In the genomic region with DNA sequence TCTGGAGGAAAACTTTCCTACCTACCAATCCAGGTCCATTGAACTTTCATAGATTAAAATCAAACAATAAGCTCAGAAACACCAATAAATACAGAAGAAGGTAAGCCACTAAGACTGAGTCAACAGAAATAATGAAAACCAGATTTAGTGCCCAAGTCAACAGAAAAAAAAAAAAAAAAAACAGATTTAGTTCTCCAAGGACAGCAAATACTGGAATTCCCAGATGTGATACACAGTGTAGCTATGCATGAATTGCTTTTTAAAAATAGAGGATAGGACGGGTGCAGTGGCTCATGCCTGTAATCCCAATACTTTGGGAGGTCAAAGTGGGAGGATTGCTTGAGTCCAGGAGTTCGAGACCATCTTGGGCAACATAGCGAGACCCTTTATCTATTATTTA, we compare ENCODE assay signal across 24 cellular contexts. TPM values are rescaled to one million over a fixed set of nuclear protein-coding genes. Genes with fewer than 3 reads are reported as not detected.
DNase-seq lines count a peak whose midpoint lies in the region; TF ChIP-seq lines count a peak whose summit lies in the region.
"Had no signal": no experiment of that assay in that cellular context is flagged by ENCODE, and none has a peak within 500 bp of the region (broad histone marks: within the 10 kb centered on the region; RNA-seq: fewer than 3 reads in every experiment).

No MANE protein-coding gene starts in this region.

- no peaks in the 10 kb centered on the region for H4K20me1 ChIP-seq in GM23248 (ENCODE audit: insufficient read depth)

- H3K4me3 Mint-ChIP-seq in endothelial cell (ENCODE audit: unreplicated experiment) = no peak overlapping the region
- H3K4me3 Mint-ChIP-seq: activated T-cell treated with anti-CD3 and anti-CD28 coated beads, Interleukin-2, amount 50 U/mL, for 72 hours; natural killer cell; stimulated activated memory B cell treated with anti-CD40 and anti-IgM and Interleukin-4, amounts not matched to agents 10 μg/mL and 1 μg/mL and 100 μg/mL, for 72 hours had no signal

- H2AFZ ChIP-seq in GM23248 = no peak overlapping the region

- peaks cover 8% of the 10 kb centered on the region; the same call in 1 of the 2 replicates for H3K4me1 ChIP-seq in GM23248 (ENCODE audit: insufficient read depth)
- H3K4me1 ChIP-seq: gastrocnemius medialis, thyroid gland had no signal

- TF ChIP-seq CTCF in AG09309 (IDR thresholded peaks at IDR 0.05; ENCODE audit: control insufficient read depth, insufficient read depth, low read depth, low read length, missing control alignments) = no peak
- TF ChIP-seq CTCF in foreskin fibroblast (IDR thresholded peaks at IDR 0.05; ENCODE audit: low read depth, low read length) = no peak
- TF ChIP-seq CTCF in endothelial cell (IDR thresholded peaks at IDR 0.05; ENCODE audit: unreplicated experiment) = no peak
- TF ChIP-seq CTCF in coronary artery (IDR thresholded peaks at IDR 0.05) = no peak

- no peaks in the 10 kb centered on the region for H3K4me1 Mint-ChIP-seq in endothelial cell (ENCODE audit: unreplicated experiment)
- H3K4me1 Mint-ChIP-seq: natural killer cell had no signal

- H3K4me2 ChIP-seq in GM23248 (ENCODE audit: unreplicated experiment) = no peak overlapping the region

- in situ Hi-C loops in GM23248 (cut with MboI) = no loop called here

- H3K79me2 ChIP-seq in GM23248 (ENCODE audit: insufficient read depth) = no peaks in the 10 kb centered on the region

- no peaks in the 10 kb centered on the region for H3K36me3 ChIP-seq in GM23248 (ENCODE audit: low read depth)
- H3K36me3 ChIP-seq: gastrocnemius medialis, thyroid gland had no signal

- H3K36me3 Mint-ChIP-seq in endothelial cell (ENCODE audit: low read depth, unreplicated experiment) = no peaks in the 10 kb centered on the region
- H3K36me3 Mint-ChIP-seq: natural killer cell; stimulated activated memory B cell treated with anti-CD40 and anti-IgM and Interleukin-4, amounts not matched to agents 10 μg/mL and 1 μg/mL and 100 μg/mL, for 72 hours had no signal

- H3K9ac ChIP-seq in GM23248 = no peak overlapping the region

- no peaks in the 10 kb centered on the region for H3K27me3 Mint-ChIP-seq in endothelial cell (ENCODE audit: unreplicated experiment)
- H3K27me3 Mint-ChIP-seq: stimulated activated memory B cell treated with anti-CD40 and anti-IgM and Interleukin-4, amounts not matched to agents 10 μg/mL and 1 μg/mL and 100 μg/mL, for 72 hours had no signal

- H3F3A ChIP-seq in GM23248 (ENCODE audit: insufficient read depth) = no peaks in the 10 kb centered on the region

- DNase-seq in AG09309 (ENCODE audit: low read depth) (peak; percentile 75), GM23248 (peak; percentile 92), amniotic stem cell (lab: John Stamatoyannopoulos, UW) (peak; percentile 41), foreskin fibroblast (peak; percentile 67 to 84), NCI-H187 treated with DMSO at 0.1 percent for 48 hours (lab: John Stamatoyannopoulos, UW) (no peak), endothelial cell (ENCODE audit: low spot score) (no peak), coronary artery (ENCODE audit: low spot score) (no peak)
- DNase-seq in activated effector memory CD4-positive, alpha-beta T cell treated with anti-CD3 and anti-CD28 coated beads, Interleukin-2, amount 50 U/mL, for 16 hours = no peak
- DNase-seq: activated naive CD4-positive, alpha-beta T cell treated with anti-CD3 and anti-CD28 coated beads, Interleukin-2, amount 50 U/mL, for 16 hours; activated T-cell treated with anti-CD3 and anti-CD28 coated beads, Interleukin-2, amount 50 U/mL, for 72 hours; body of pancreas; COR-L47; cortex of kidney; gastrocnemius medialis; left colon; MM.1S; natural killer cell; NCI-H146; NCI-H69; T-helper 9 cell; thyroid gland had no signal

- H3K4me3 ChIP-seq in AG09309 (ENCODE audit: control insufficient read depth, low read depth, low read length) = no peak overlapping the region
- H3K4me3 ChIP-seq in GM23248 = no peak overlapping the region
- H3K4me3 ChIP-seq in foreskin fibroblast (ENCODE audit: low read depth in 1 of 2, low read length in 2 of 2) = no peak overlapping the region
- no peak overlapping the region for H3K4me3 ChIP-seq in coronary artery
- H3K4me3 ChIP-seq: body of pancreas, gastrocnemius medialis, thyroid gland had no signal

- 56 to 60% methylated on average over 3 of the region's 3 CpGs for WGBS in GM23248 (ENCODE audit: low coverage in 1 of 2, low lambda C conversion rate in 2 of 2, missing lambda C conversion rate in 2 of 2), 2 experiments

- H3K27ac Mint-ChIP-seq in endothelial cell (ENCODE audit: unreplicated experiment) = no peak overlapping the region
- H3K27ac Mint-ChIP-seq: activated T-cell treated with anti-CD3 and anti-CD28 coated beads, Interleukin-2, amount 50 U/mL, for 72 hours; natural killer cell; stimulated activated memory B cell treated with anti-CD40 and anti-IgM and Interleukin-4, amounts not matched to agents 10 μg/mL and 1 μg/mL and 100 μg/mL, for 72 hours had no signal

- H3K9me2 ChIP-seq in GM23248 (ENCODE audit: insufficient read depth) = no peaks in the 10 kb centered on the region

- no peaks in the 10 kb centered on the region for H3K27me3 ChIP-seq in GM23248 (replicated peaks; ENCODE audit: insufficient read depth)
- H3K27me3 ChIP-seq: body of pancreas, gastrocnemius medialis, thyroid gland had no signal

- 0 out of 2 replicates have a peak overlapping the region, but pooled peaks have one; percentile 16 for H3K27ac ChIP-seq in GM23248
- H3K27ac ChIP-seq in coronary artery = no peak overlapping the region
- H3K27ac ChIP-seq: body of pancreas, gastrocnemius medialis, HL-60, RWPE1, thyroid gland had no signal

- H3K9me3 Mint-ChIP-seq in endothelial cell (ENCODE audit: unreplicated experiment) = no peaks in the 10 kb centered on the region
- H3K9me3 Mint-ChIP-seq: activated T-cell treated with anti-CD3 and anti-CD28 coated beads, Interleukin-2, amount 50 U/mL, for 72 hours; natural killer cell; stimulated activated memory B cell treated with anti-CD40 and anti-IgM and Interleukin-4, amounts not matched to agents 10 μg/mL and 1 μg/mL and 100 μg/mL, for 72 hours had no signal

- no peaks in the 10 kb centered on the region for H3K9me3 ChIP-seq in GM23248 (ENCODE audit: low read depth)
- H3K9me3 ChIP-seq: body of pancreas, gastrocnemius medialis, thyroid gland had no signal

RNA-seq across cellular contexts. Expression of gene DMC1, which starts 15.7 kb away (rescaled TPM):
- 3.7 and 11.8 TPM in 2 replicates for total RNA-seq in GM23248 (2014; rRNA removed; shearing (Covaris generic))
- 1.4 and 2.7 TPM in 2 replicates for polyA plus RNA-seq in GM23248 (2016; fragmentation: Nextera tagmentation; extraction: Ambion mirVana)
- total RNA-seq in endothelial cell (ENCODE audit: unreplicated experiment) = 3.5 TPM

RNA-seq across cellular contexts. Expression of gene DDX17, which starts 48.2 kb away (rescaled TPM):
- 312 and 370 TPM in 2 replicates for total RNA-seq in GM23248 (2014; rRNA removed; shearing (Covaris generic))
- 28.5 and 30.1 TPM in 2 replicates for polyA plus RNA-seq in GM23248 (2016; fragmentation: Nextera tagmentation; extraction: Ambion mirVana)
- total RNA-seq in endothelial cell (ENCODE audit: unreplicated experiment) = 492 TPM

Comparison
In these comparisons a context has a peak if more than half of its experiments do, and no peak if none do; other contexts are left out.
1. DNase-seq: peak in AG09309 (single experiment), GM23248 (single experiment), amniotic stem cell (single experiment) and foreskin fibroblast (2 of 2); none in NCI-H187 treated with DMSO at 0.1 percent for 48 hours (single experiment), activated effector memory CD4-positive, alpha-beta T cell treated with anti-CD3 and anti-CD28 coated beads, Interleukin-2, amount 50 U/mL, for 16 hours (single experiment), endothelial cell (single experiment) and coronary artery (single experiment).